Comparison of ENCODE assay signal across 8 cellular contexts in genomic region chr3:45592830-45593707, GRCh38. TPM values are rescaled to one million over a fixed set of nuclear protein-coding genes. Genes with fewer than 3 reads are reported as not detected.
DNase-seq lines count a peak whose midpoint lies in the region; ATAC-seq and TF ChIP-seq lines count a peak whose summit lies in the region.

No MANE protein-coding gene starts in this region.

- intact Hi-C loops in HCT116 (cut with micrococcal nuclease) (loop anchor here (2.0 kb wide), 2 partner anchors 64 to 240 kb away; no protein-coding TSS in a partner anchor), colonic mucosa (cut with DNase I) (loop anchor here (2.0 kb wide), 1 partner anchor 64 kb away; no protein-coding TSS in a partner anchor)

- peaks cover 13 to 35% (median 30%) of the 10 kb centered on the region in 11 experiments; a peak in 21 of 22 replicates for H4K20me1 ChIP-seq in BLaER1 treated with 17β-estradiol and CSF1 and Interleukin-3, amounts not matched to agents 10 nM and 100 nM
- no peaks in the 10 kb centered on the region for H4K20me1 ChIP-seq in HCT116 (ENCODE audit: insufficient read depth)

- BruUV-seq in HCT116 (replicated peaks; lab: Mats Ljungman, UMichigan) = no TSS peak

- POLR2A ChIA-PET in HCT116 (lab: Charles Lee) = no interaction called here

- RAD21 ChIA-PET in HCT116 (lab: Charles Lee; ENCODE audit: low non-redundant PET in 1 of 2, low total read pairs in 2 of 2, uncharacterized antibody in 2 of 2, unreplicated experiment in 2 of 2) = no interaction called here

- no peak for TF ChIP-seq POLR2A in HCT116 (IDR thresholded peaks at IDR 0.05; ENCODE audit: borderline replicate concordance, extremely low read depth, insufficient read depth, insufficient read length)

- peaks cover 0 to 18% (median 15%) of the 10 kb centered on the region in 11 experiments; a peak in 13 of 22 replicates for H3K9me3 ChIP-seq in BLaER1 treated with 17β-estradiol and CSF1 and Interleukin-3, amounts not matched to agents 10 nM and 100 nM (replicated peaks in 1 of 11)
- H3K9me3 ChIP-seq in HCT116 (ENCODE audit: control insufficient read depth in 1 of 2, insufficient read depth in 1 of 2, low read depth in 1 of 2, low read length in 2 of 2) (no peaks in the 10 kb centered on the region; a peak in 1 of 4 replicates), colonic mucosa (no peaks in the 10 kb centered on the region)

- no peaks in the 10 kb centered on the region for H3K27me3 ChIP-seq in BLaER1 treated with 17β-estradiol and CSF1 and Interleukin-3, amounts not matched to agents 10 nM and 100 nM
- H3K27me3 ChIP-seq in HCT116 (ENCODE audit: insufficient read depth, low read length) (no peaks in the 10 kb centered on the region), colonic mucosa (no peaks in the 10 kb centered on the region)

- peaks cover 0 to 11% (median 1%) of the 10 kb centered on the region in 11 experiments; a peak in 6 of 22 replicates for H3K36me3 ChIP-seq in BLaER1 treated with 17β-estradiol and CSF1 and Interleukin-3, amounts not matched to agents 10 nM and 100 nM
- H3K36me3 ChIP-seq in HCT116 (ENCODE audit: control insufficient read depth in 1 of 2, insufficient read depth in 2 of 2, low read length in 2 of 2) (0 out of 4 replicates have a peak, but pooled peaks cover 0 to 3% of the 10 kb centered on the region in 2 experiments), colonic mucosa (no peaks in the 10 kb centered on the region)

- ATAC-seq in HCT116 (peak; percentile 79), HG03457 (IDR thresholded peaks at IDR 0.05; ENCODE audit: unreplicated experiment) (no peak)

- TF ChIP-seq CTCF in HCT116 (IDR thresholded peaks at IDR 0.05 in 2 of 3, conservative IDR thresholded peaks at IDR 0.05 in 1 of 3; ENCODE audit: borderline replicate concordance in 1 of 3, insufficient read depth in 1 of 3, low read depth in 2 of 3, low read length in 2 of 3) = peak; percentile 66 to 89 (median 74)
- TF ChIP-seq CTCF in colonic mucosa (IDR thresholded peaks at IDR 0.05) = peak; percentile 73

- peaks cover 41% of the 10 kb centered on the region for H3K79me2 ChIP-seq in HCT116 (ENCODE audit: insufficient read depth, low read length)

- H3K9me2 ChIP-seq in HCT116 (ENCODE audit: insufficient read depth) = no peaks in the 10 kb centered on the region

- peak overlapping the region; percentile 91 to 98 (median 95) for H3K9ac ChIP-seq in BLaER1 treated with 17β-estradiol and CSF1 and Interleukin-3, amounts not matched to agents 10 nM and 100 nM
- H3K9ac ChIP-seq in HCT116 (ENCODE audit: low read length) (peak overlapping the region; percentile 88), colonic mucosa (ENCODE audit: low read depth in 2 of 2, low read length in 2 of 2) (peak overlapping the region; percentile 70 to 77)

- peak overlapping the region; percentile 88 to 97 (median 92); a peak in 21 of 22 replicates for H3K27ac ChIP-seq in BLaER1 treated with 17β-estradiol and CSF1 and Interleukin-3, amounts not matched to agents 10 nM and 100 nM
- H3K27ac ChIP-seq in HCT116 (ENCODE audit: low read depth, low read length) (peak overlapping the region; percentile 94), colonic mucosa (peak overlapping the region; percentile 97)

- peak; percentile 73 for TF ChIP-seq RAD21 in HCT116 (IDR thresholded peaks at IDR 0.05; ENCODE audit: low read depth)

- peaks cover 43 to 50% (median 46%) of the 10 kb centered on the region in 10 experiments for H3K4me1 ChIP-seq in BLaER1 treated with 17β-estradiol and CSF1 and Interleukin-3, amounts not matched to agents 10 nM and 100 nM
- H3K4me1 ChIP-seq in HCT116 (ENCODE audit: control insufficient read depth in 1 of 2, insufficient read depth in 2 of 2, low read length in 2 of 2) (peaks cover 12 to 38% of the 10 kb centered on the region in 2 experiments), colonic mucosa (peaks cover 23% of the 10 kb centered on the region)

- H3K4me3 ChIP-seq in BLaER1 treated with 17β-estradiol and CSF1 and Interleukin-3, amounts not matched to agents 10 nM and 100 nM = peak overlapping the region; percentile 68 to 94 (median 83)
- H3K4me3 ChIP-seq in HCT116 (replicated peaks in 1 of 2; ENCODE audit: low read depth in 1 of 2, low read length in 2 of 2) (peak overlapping the region; percentile 56 to 75), colonic mucosa (peak overlapping the region; percentile 78)

- H3K4me2 ChIP-seq in BLaER1 treated with 17β-estradiol and CSF1 and Interleukin-3, amounts not matched to agents 10 nM and 100 nM = peak overlapping the region; percentile 95 to 100 (median 99)
- peak overlapping the region; percentile 91 for H3K4me2 ChIP-seq in HCT116 (ENCODE audit: low read length)

- DNase-seq in HCT116 (ENCODE audit: low read depth, low spot score) (peak; percentile 78), NCI-H510A treated with DMSO at 0.1 percent for 48 hours (lab: John Stamatoyannopoulos, UW) (peak; percentile 83), colonic mucosa (peak; percentile 97), kidney tubule cell (ENCODE audit: low spot score) (peak; percentile 88)
- peak; percentile 80 for DNase-seq in activated CD4-positive, alpha-beta T cell treated with anti-CD3 and anti-CD28 coated beads for 48 hours
- DNase-seq in stimulated activated CD4-positive, alpha-beta T cell treated with anti-CD3 and anti-CD28 coated beads, Interleukin-15, amount 100 ng/mL, for 1 hour (ENCODE audit: low read depth in 1 of 2, low spot score in 1 of 2) = peak; percentile 32 to 43

- peak overlapping the region; percentile 57 for H2AFZ ChIP-seq in HCT116 (ENCODE audit: low read depth, low read length, poor library complexity, severe bottlenecking)

- CTCF ChIA-PET in HCT116 (lab: Charles Lee) = no interaction called here

TF ChIP-seq in HCT116, 20 proteins besides CTCF, POLR2A, EP300 and RAD21:
- no peak for TF ChIP-seq EZH2phosphoT487 (IDR thresholded peaks at IDR 0.05; ENCODE audit: borderline replicate concordance)
- TF ChIP-seq REST (IDR thresholded peaks at IDR 0.05; ENCODE audit: low read depth) = no peak
- TF ChIP-seq ATF3 (IDR thresholded peaks at IDR 0.05) = no peak
- no peak for TF ChIP-seq ZNF274 (IDR thresholded peaks at IDR 0.05; ENCODE audit: low read depth, low read length)
- peak; percentile 82 for TF ChIP-seq CBX3 (IDR thresholded peaks at IDR 0.05; ENCODE audit: low read depth)
- TF ChIP-seq SRF (IDR thresholded peaks at IDR 0.05; ENCODE audit: low read depth) = no peak
- peak; percentile 98 for TF ChIP-seq MAX (IDR thresholded peaks at IDR 0.05)
- TF ChIP-seq YY1 (IDR thresholded peaks at IDR 0.05; ENCODE audit: extremely low read depth, insufficient replicate concordance, low read depth, low read length) = peak; percentile 52

RNA-seq across cellular contexts. Expression of gene LIMD1, which starts 1.5 kb away (rescaled TPM):
- total RNA-seq in HCT116 (2021; ENCODE audit: unreplicated experiment) (40.8 TPM), colonic mucosa (10 to 100 TPM; 38.4 to 51.0 TPM)
- polyA plus RNA-seq in HCT116 (2012) = 18.7 and 23.4 TPM in 2 replicates

Comparison
In these comparisons a context has a peak if more than half of its experiments do, and no peak if none do; other contexts are left out.
1. DNase-seq: peak in every context shown above with its lines; median percentile 97 in colonic mucosa; 88 in kidney tubule cell; 83 in NCI-H510A treated with DMSO at 0.1 percent for 48 hours; 80 in activated CD4-positive, alpha-beta T cell treated with anti-CD3 and anti-CD28 coated beads for 48 hours; 78 in HCT116; 38 in stimulated activated CD4-positive, alpha-beta T cell treated with anti-CD3 and anti-CD28 coated beads, Interleukin-15, amount 100 ng/mL, for 1 hour.